1 cellular context compared by ENCODE assay signal in the genomic region with DNA sequence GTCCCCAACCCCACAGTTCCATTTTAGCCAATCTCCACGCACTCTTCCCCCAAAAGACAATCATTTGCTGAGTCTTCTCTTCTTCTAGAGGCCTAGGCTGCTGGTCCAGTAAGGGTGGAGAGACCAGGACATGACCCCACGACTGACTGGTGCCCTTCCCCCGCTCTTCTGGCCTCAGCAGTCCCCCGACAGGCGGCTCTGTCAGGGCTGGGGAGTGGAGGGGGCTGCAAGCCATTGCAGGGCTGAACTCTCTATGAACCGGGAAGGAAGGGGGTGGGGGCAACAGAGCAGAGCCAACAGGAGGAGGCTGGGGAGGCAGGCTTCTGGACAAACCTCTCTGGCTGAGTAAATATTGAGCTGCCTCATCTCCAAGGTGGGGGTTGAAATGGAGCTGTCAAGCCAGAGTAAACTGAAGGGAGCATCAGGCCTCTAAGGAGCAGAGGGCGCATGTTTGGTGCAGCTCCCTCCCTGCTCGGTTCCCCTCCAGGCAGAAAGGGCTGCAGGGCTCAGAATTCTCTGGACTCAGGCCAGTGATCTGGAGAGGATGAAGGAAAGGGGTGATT.
TF ChIP-seq lines count a peak whose summit lies in the region.

No MANE protein-coding gene starts in this region.

TF ChIP-seq in K562, 482 proteins besides CTCF, POLR2A, EP300 and RAD21 (continued from another document and continues in another):
- TF ChIP-seq, protein P1, sequence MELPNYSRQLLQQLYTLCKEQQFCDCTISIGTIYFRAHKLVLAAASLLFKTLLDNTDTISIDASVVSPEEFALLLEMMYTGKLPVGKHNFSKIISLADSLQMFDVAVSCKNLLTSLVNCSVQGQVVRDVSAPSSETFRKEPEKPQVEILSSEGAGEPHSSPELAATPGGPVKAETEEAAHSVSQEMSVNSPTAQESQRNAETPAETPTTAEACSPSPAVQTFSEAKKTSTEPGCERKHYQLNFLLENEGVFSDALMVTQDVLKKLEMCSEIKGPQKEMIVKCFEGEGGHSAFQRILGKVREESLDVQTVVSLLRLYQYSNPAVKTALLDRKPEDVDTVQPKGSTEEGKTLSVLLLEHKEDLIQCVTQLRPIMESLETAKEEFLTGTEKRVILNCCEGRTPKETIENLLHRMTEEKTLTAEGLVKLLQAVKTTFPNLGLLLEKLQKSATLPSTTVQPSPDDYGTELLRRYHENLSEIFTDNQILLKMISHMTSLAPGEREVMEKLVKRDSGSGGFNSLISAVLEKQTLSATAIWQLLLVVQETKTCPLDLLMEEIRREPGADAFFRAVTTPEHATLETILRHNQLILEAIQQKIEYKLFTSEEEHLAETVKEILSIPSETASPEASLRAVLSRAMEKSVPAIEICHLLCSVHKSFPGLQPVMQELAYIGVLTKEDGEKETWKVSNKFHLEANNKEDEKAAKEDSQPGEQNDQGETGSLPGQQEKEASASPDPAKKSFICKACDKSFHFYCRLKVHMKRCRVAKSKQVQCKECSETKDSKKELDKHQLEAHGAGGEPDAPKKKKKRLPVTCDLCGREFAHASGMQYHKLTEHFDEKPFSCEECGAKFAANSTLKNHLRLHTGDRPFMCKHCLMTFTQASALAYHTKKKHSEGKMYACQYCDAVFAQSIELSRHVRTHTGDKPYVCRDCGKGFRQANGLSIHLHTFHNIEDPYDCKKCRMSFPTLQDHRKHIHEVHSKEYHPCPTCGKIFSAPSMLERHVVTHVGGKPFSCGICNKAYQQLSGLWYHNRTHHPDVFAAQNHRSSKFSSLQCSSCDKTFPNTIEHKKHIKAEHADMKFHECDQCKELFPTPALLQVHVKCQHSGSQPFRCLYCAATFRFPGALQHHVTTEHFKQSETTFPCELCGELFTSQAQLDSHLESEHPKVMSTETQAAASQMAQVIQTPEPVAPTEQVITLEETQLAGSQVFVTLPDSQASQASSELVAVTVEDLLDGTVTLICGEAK (IDR thresholded peaks at IDR 0.05) = no peak
- TF ChIP-seq, protein P1 (CRISPR knock-in tag; IDR thresholded peaks at IDR 0.05) = no peak
- TF ChIP-seq ARID2 (IDR thresholded peaks at IDR 0.05) = no peak
- no peak for TF ChIP-seq ZNF444 (CRISPR knock-in tag; IDR thresholded peaks at IDR 0.05)
- no peak for TF ChIP-seq SLC30A9 (CRISPR knock-in tag; IDR thresholded peaks at IDR 0.05)
- TF ChIP-seq SOX6 (IDR thresholded peaks at IDR 0.05) = no peak
- no peak for TF ChIP-seq ZNF12 (CRISPR knock-in tag; IDR thresholded peaks at IDR 0.05)
- TF ChIP-seq ZNF175 (CRISPR knock-in tag; IDR thresholded peaks at IDR 0.05; ENCODE audit: low read depth) = no peak
- TF ChIP-seq ZNF174 (CRISPR knock-in tag; IDR thresholded peaks at IDR 0.05) = no peak
- TF ChIP-seq SMC3 (conservative IDR thresholded peaks at IDR 0.05; ENCODE audit: insufficient read depth, low read depth, low read length) = no peak
- TF ChIP-seq ZSCAN29 (IDR thresholded peaks at IDR 0.05) = no peak
- no peak for TF ChIP-seq PPARD (CRISPR knock-in tag; IDR thresholded peaks at IDR 0.05)
- TF ChIP-seq ZNF79 (CRISPR knock-in tag; IDR thresholded peaks at IDR 0.05; ENCODE audit: low read depth) = no peak
- TF ChIP-seq, protein P2, sequence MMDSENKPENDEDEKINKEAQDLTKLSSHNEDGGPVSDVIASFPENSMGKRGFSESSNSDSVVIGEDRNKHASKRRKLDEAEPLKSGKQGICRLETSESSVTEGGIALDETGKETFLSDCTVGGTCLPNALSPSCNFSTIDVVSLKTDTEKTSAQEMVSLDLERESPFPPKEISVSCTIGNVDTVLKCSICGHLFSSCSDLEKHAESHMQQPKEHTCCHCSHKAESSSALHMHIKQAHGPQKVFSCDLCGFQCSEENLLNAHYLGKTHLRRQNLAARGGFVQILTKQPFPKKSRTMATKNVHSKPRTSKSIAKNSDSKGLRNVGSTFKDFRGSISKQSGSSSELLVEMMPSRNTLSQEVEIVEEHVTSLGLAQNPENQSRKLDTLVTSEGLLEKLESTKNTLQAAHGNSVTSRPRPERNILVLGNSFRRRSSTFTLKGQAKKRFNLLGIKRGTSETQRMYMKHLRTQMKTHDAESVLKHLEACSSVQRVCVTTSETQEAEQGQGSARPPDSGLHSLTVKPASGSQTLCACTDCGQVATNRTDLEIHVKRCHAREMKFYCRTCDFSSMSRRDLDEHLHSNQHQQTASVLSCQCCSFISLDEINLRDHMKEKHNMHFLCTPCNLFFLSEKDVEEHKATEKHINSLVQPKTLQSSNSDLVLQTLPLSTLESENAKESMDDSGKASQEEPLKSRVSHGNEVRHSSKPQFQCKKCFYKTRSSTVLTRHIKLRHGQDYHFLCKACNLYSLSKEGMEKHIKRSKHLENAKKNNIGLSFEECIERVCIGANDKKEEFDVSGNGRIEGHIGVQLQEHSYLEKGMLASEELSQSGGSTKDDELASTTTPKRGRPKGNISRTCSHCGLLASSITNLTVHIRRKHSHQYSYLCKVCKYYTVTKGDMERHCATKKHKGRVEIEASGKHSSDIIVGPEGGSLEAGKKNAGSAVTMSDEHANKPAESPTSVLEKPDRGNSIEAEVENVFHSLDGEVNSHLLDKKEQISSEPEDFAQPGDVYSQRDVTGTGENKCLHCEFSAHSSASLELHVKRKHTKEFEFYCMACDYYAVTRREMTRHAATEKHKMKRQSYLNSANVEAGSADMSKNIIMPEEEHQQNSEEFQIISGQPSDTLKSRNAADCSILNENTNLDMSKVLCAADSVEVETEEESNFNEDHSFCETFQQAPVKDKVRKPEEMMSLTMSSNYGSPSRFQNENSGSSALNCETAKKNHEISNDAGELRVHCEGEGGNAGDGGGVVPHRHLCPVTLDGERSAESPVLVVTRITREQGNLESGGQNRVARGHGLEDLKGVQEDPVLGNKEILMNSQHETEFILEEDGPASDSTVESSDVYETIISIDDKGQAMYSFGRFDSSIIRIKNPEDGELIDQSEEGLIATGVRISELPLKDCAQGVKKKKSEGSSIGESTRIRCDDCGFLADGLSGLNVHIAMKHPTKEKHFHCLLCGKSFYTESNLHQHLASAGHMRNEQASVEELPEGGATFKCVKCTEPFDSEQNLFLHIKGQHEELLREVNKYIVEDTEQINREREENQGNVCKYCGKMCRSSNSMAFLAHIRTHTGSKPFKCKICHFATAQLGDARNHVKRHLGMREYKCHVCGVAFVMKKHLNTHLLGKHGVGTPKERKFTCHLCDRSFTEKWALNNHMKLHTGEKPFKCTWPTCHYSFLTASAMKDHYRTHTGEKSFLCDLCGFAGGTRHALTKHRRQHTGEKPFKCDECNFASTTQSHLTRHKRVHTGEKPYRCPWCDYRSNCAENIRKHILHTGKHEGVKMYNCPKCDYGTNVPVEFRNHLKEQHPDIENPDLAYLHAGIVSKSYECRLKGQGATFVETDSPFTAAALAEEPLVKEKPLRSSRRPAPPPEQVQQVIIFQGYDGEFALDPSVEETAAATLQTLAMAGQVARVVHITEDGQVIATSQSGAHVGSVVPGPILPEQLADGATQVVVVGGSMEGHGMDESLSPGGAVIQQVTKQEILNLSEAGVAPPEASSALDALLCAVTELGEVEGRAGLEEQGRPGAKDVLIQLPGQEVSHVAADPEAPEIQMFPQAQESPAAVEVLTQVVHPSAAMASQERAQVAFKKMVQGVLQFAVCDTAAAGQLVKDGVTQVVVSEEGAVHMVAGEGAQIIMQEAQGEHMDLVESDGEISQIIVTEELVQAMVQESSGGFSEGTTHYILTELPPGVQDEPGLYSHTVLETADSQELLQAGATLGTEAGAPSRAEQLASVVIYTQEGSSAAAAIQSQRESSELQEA (IDR thresholded peaks at IDR 0.05; ENCODE audit: low read depth) = no peak
- TF ChIP-seq, protein P3, sequence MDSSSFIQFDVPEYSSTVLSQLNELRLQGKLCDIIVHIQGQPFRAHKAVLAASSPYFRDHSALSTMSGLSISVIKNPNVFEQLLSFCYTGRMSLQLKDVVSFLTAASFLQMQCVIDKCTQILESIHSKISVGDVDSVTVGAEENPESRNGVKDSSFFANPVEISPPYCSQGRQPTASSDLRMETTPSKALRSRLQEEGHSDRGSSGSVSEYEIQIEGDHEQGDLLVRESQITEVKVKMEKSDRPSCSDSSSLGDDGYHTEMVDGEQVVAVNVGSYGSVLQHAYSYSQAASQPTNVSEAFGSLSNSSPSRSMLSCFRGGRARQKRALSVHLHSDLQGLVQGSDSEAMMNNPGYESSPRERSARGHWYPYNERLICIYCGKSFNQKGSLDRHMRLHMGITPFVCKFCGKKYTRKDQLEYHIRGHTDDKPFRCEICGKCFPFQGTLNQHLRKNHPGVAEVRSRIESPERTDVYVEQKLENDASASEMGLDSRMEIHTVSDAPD (CRISPR knock-in tag; IDR thresholded peaks at IDR 0.05) = no peak
- TF ChIP-seq U2AF2 (optimal IDR thresholded peaks at IDR 0.05; ENCODE audit: low read depth, low read length) = no peak
- no peak for TF ChIP-seq CEBPG (CRISPR knock-in tag; IDR thresholded peaks at IDR 0.05)
- TF ChIP-seq CEBPG (tag; conservative IDR thresholded peaks at IDR 0.05 in 1 of 2, IDR thresholded peaks at IDR 0.05 in 1 of 2) = no peak
- no peak for TF ChIP-seq EP400 (IDR thresholded peaks at IDR 0.05)
- no peak for TF ChIP-seq NUFIP1 (IDR thresholded peaks at IDR 0.05; ENCODE audit: partially characterized antibody)
- no peak for TF ChIP-seq LCOR (CRISPR knock-in tag; IDR thresholded peaks at IDR 0.05)
- TF ChIP-seq SIN3B (IDR thresholded peaks at IDR 0.05; ENCODE audit: low read depth) = no peak
- TF ChIP-seq TAL1 (IDR thresholded peaks at IDR 0.05) = peak; percentile 5; the same call in 1 of the 2 replicates
- TF ChIP-seq, protein P4, sequence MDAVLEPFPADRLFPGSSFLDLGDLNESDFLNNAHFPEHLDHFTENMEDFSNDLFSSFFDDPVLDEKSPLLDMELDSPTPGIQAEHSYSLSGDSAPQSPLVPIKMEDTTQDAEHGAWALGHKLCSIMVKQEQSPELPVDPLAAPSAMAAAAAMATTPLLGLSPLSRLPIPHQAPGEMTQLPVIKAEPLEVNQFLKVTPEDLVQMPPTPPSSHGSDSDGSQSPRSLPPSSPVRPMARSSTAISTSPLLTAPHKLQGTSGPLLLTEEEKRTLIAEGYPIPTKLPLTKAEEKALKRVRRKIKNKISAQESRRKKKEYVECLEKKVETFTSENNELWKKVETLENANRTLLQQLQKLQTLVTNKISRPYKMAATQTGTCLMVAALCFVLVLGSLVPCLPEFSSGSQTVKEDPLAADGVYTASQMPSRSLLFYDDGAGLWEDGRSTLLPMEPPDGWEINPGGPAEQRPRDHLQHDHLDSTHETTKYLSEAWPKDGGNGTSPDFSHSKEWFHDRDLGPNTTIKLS (IDR thresholded peaks at IDR 0.05; ENCODE audit: borderline replicate concordance, low read depth) = no peak; the same call in 1 of the 2 replicates
- TF ChIP-seq FOXK2 (conservative IDR thresholded peaks at IDR 0.05 in 1 of 2, IDR thresholded peaks at IDR 0.05 in 1 of 2; ENCODE audit: low read depth in 2 of 2) = no peak; a peak in 1 of 4 replicates
- TF ChIP-seq MAZ (CRISPR knock-in tag; conservative IDR thresholded peaks at IDR 0.05 in 1 of 2, IDR thresholded peaks at IDR 0.05 in 1 of 2) = peak in 1 of 2 experiments; percentile 92; a peak in 2 of 4 replicates
- no peak for TF ChIP-seq PTTG1 (tag; IDR thresholded peaks at IDR 0.05; ENCODE audit: low read depth)
- TF ChIP-seq ZBTB2 (IDR thresholded peaks at IDR 0.05) = peak; percentile 51; the same call in 1 of the 2 replicates
- TF ChIP-seq TRIM24 (IDR thresholded peaks at IDR 0.05) = peak; percentile 25 to 35; a peak in 2 of 4 replicates
- TF ChIP-seq JUNB (CRISPR knock-in tag; conservative IDR thresholded peaks at IDR 0.05) = no peak
- TF ChIP-seq ZNF551 (CRISPR knock-in tag; IDR thresholded peaks at IDR 0.05) = no peak
- TF ChIP-seq HNRNPLL (IDR thresholded peaks at IDR 0.05; ENCODE audit: low read depth, low read length, poor library complexity, severe bottlenecking) = no peak
- no peak for TF ChIP-seq CXXC5 (CRISPR knock-in tag; IDR thresholded peaks at IDR 0.05)
- TF ChIP-seq FIP1L1 (IDR thresholded peaks at IDR 0.05; ENCODE audit: low read depth, low read length, poor library complexity, severe bottlenecking) = no peak
- peak; percentile 55; the same call in 1 of the 2 replicates for TF ChIP-seq NCOA6 (IDR thresholded peaks at IDR 0.05)
- TF ChIP-seq, protein P5, sequence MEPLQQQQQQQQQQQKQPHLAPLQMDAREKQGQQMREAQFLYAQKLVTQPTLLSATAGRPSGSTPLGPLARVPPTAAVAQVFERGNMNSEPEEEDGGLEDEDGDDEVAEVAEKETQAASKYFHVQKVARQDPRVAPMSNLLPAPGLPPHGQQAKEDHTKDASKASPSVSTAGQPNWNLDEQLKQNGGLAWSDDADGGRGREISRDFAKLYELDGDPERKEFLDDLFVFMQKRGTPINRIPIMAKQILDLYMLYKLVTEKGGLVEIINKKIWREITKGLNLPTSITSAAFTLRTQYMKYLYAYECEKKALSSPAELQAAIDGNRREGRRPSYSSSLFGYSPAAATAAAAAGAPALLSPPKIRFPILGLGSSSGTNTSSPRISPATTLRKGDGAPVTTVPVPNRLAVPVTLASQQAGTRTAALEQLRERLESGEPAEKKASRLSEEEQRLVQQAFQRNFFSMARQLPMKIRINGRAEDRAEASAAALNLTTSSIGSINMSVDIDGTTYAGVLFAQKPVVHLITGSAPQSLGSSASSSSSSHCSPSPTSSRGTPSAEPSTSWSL (CRISPR knock-in tag; IDR thresholded peaks at IDR 0.05; ENCODE audit: borderline replicate concordance) = no peak
